ENCODE assay signal across 8 cellular contexts in genomic region chr13:39942901-39943273, GRCh38.
A peak's percentile ranks its signal among the peaks of the same experiment; 100 is the strongest.
DNase-seq lines count a peak whose midpoint lies in the region; ATAC-seq and TF ChIP-seq lines count a peak whose summit lies in the region.

No MANE protein-coding gene starts in this region.

- no peak overlapping the region for H3K27ac ChIP-seq in psoas muscle
- no peak overlapping the region for H3K27ac ChIP-seq in vagina

- no peaks in the 10 kb centered on the region for H3K9me3 ChIP-seq in psoas muscle
- H3K9me3 ChIP-seq in vagina: no peaks in the 10 kb centered on the region

- H3K4me1 ChIP-seq in psoas muscle (no peaks in the 10 kb centered on the region), vagina (peaks cover 5% of the 10 kb centered on the region)

- TF ChIP-seq POLR2A in vagina (IDR thresholded peaks at IDR 0.05): no peak

- H3K4me3 ChIP-seq in psoas muscle: no peak overlapping the region
- no peak overlapping the region for H3K4me3 ChIP-seq in vagina

- 42 to 50% (median 48%) methylated on average over 8 of the region's 8 CpGs for WGBS in psoas muscle, 3 donors

- DNase-seq in GM03348 (ENCODE audit: low spot score) (peak; percentile 87), KBM-7 (peak; percentile 67), SK-N-DZ (ENCODE audit: low spot score) (peak; percentile 76), head of caudate nucleus (peak in 40 of 42 donors; percentile 26 to 86 (median 58)), psoas muscle (peak; percentile 58 to 73), vagina (ENCODE audit: extremely low spot score in 2 of 2) (no peak)
- DNase-seq in activated gamma-delta T cell treated with anti-CD3 and anti-CD28 coated beads, Interleukin-2, amount 50 U/mL, for 16 hours (ENCODE audit: low read depth): peak; percentile 57

- peak; percentile 86 for TF ChIP-seq CTCF in psoas muscle (IDR thresholded peaks at IDR 0.05)
- TF ChIP-seq CTCF in vagina (IDR thresholded peaks at IDR 0.05): peak; percentile 41 to 81 (median 62)

- H3K27me3 ChIP-seq in psoas muscle (ENCODE audit: insufficient read depth in 3 of 3, low read length in 2 of 3) (no peaks in the 10 kb centered on the region), vagina (no peaks in the 10 kb centered on the region)

- in situ Hi-C loops in KBM-7 (cut with MboI; ENCODE audit: low pct_unique_long_range_greater_than_20kb, low sequenced_read_pairs): no loop called here

- intact Hi-C loops in head of caudate nucleus (cut with DNase I): no loop called here
- intact Hi-C loops in psoas muscle (cut with DNase I): loop anchor here (5.0 kb wide), 2 partner anchors 739 to 834 kb away; no protein-coding TSS in a partner anchor
- intact Hi-C loops in vagina (cut with DNase I): loop anchor here (10.0 kb wide), 1 partner anchor 742 kb away; no protein-coding TSS in a partner anchor

- no peaks in the 10 kb centered on the region for H3K36me3 ChIP-seq in psoas muscle (ENCODE audit: insufficient read depth in 1 of 2, low read depth in 1 of 2)
- H3K36me3 ChIP-seq in vagina: no peaks in the 10 kb centered on the region

- ATAC-seq in GM21786 (IDR thresholded peaks at IDR 0.05; ENCODE audit: unreplicated experiment): peak; percentile 97
- peak; percentile 80 to 99 (median 96) for ATAC-seq in psoas muscle

Comparison
In these comparisons a context has a peak if more than half of its experiments do, and no peak if none do; other contexts are left out.
1. DNase-seq: peak in GM03348 (single experiment), KBM-7 (single experiment), SK-N-DZ (single experiment), activated gamma-delta T cell treated with anti-CD3 and anti-CD28 coated beads, Interleukin-2, amount 50 U/mL, for 16 hours (single experiment), head of caudate nucleus (40 of 42) and psoas muscle (2 of 2); none in vagina (0 of 2).